ENCODE assay signal across 1 cellular context in the genomic region with DNA sequence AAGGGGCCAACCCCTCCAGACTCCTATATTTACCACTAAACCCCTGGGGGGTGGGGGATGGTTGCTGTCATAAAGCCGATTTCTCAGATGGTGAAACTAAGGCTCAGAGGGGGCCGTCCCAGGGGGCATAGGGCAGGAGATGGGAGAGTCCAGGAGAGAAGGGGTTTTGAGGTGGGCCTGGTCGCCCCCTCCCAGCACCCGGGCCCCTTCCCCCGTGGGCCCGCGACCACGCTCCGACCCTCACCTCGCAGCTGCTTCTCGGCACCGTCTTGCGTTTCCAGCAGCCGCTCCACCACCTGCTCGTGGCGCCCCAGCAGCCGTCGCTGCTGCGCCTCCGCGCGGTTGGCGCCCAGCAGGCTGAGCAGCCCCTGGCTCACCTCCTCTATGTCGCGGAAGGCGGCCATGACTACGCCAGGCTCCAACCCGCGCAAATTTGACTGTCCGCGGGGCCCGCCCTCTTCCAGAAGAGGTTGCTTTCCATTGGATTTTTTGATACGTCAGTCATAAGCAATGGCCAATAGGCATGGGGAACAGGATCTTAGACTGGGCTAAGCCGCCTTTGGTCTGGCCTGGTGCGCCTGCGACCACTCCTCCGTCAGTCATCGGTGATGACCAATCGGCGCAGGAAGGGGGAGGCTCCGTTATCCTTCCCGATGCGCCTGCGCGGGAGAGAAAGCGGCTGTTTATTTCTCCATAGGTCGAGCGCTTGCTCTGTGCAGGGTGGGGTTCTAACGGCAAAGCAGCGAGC.
TF ChIP-seq lines count a peak whose summit lies in the region.

A gene with protein sequence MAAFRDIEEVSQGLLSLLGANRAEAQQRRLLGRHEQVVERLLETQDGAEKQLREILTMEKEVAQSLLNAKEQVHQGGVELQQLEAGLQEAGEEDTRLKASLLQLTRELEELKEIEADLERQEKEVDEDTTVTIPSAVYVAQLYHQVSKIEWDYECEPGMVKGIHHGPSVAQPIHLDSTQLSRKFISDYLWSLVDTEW (minus strand): TSS at position 410 of the 748 bp plus-strand sequence. CDS start 6 bp downstream, at position 404.

TF ChIP-seq in WTC11, 78 proteins besides CTCF, POLR2A, EP300 and RAD21 (continued from another document and continues in another):
- peak; percentile 66; the same call in 1 of the 2 replicates for TF ChIP-seq FOXK1 (CRISPR knock-in tag; IDR thresholded peaks at IDR 0.05)
- TF ChIP-seq ZNF396 (CRISPR knock-in tag; IDR thresholded peaks at IDR 0.05; ENCODE audit: borderline replicate concordance): no peak
- TF ChIP-seq MXD4 (CRISPR knock-in tag; IDR thresholded peaks at IDR 0.05; ENCODE audit: borderline replicate concordance): no peak
- TF ChIP-seq NR1H2 (CRISPR knock-in tag; IDR thresholded peaks at IDR 0.05): no peak
- TF ChIP-seq ETV6 (CRISPR knock-in tag; IDR thresholded peaks at IDR 0.05): 0 out of 2 replicates have a peak, but pooled peaks have one; percentile 17
- TF ChIP-seq RORB (CRISPR knock-in tag; IDR thresholded peaks at IDR 0.05): no peak
- TF ChIP-seq, protein P1, sequence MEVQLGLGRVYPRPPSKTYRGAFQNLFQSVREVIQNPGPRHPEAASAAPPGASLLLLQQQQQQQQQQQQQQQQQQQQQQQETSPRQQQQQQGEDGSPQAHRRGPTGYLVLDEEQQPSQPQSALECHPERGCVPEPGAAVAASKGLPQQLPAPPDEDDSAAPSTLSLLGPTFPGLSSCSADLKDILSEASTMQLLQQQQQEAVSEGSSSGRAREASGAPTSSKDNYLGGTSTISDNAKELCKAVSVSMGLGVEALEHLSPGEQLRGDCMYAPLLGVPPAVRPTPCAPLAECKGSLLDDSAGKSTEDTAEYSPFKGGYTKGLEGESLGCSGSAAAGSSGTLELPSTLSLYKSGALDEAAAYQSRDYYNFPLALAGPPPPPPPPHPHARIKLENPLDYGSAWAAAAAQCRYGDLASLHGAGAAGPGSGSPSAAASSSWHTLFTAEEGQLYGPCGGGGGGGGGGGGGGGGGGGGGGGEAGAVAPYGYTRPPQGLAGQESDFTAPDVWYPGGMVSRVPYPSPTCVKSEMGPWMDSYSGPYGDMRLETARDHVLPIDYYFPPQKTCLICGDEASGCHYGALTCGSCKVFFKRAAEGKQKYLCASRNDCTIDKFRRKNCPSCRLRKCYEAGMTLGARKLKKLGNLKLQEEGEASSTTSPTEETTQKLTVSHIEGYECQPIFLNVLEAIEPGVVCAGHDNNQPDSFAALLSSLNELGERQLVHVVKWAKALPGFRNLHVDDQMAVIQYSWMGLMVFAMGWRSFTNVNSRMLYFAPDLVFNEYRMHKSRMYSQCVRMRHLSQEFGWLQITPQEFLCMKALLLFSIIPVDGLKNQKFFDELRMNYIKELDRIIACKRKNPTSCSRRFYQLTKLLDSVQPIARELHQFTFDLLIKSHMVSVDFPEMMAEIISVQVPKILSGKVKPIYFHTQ (CRISPR knock-in tag; IDR thresholded peaks at IDR 0.05): no peak
- TF ChIP-seq, protein P2, sequence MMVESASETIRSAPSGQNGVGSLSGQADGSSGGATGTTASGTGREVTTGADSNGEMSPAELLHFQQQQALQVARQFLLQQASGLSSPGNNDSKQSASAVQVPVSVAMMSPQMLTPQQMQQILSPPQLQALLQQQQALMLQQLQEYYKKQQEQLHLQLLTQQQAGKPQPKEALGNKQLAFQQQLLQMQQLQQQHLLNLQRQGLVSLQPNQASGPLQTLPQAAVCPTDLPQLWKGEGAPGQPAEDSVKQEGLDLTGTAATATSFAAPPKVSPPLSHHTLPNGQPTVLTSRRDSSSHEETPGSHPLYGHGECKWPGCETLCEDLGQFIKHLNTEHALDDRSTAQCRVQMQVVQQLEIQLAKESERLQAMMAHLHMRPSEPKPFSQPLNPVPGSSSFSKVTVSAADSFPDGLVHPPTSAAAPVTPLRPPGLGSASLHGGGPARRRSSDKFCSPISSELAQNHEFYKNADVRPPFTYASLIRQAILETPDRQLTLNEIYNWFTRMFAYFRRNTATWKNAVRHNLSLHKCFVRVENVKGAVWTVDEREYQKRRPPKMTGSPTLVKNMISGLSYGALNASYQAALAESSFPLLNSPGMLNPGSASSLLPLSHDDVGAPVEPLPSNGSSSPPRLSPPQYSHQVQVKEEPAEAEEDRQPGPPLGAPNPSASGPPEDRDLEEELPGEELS (CRISPR knock-in tag; IDR thresholded peaks at IDR 0.05): no peak
- TF ChIP-seq, protein P3, sequence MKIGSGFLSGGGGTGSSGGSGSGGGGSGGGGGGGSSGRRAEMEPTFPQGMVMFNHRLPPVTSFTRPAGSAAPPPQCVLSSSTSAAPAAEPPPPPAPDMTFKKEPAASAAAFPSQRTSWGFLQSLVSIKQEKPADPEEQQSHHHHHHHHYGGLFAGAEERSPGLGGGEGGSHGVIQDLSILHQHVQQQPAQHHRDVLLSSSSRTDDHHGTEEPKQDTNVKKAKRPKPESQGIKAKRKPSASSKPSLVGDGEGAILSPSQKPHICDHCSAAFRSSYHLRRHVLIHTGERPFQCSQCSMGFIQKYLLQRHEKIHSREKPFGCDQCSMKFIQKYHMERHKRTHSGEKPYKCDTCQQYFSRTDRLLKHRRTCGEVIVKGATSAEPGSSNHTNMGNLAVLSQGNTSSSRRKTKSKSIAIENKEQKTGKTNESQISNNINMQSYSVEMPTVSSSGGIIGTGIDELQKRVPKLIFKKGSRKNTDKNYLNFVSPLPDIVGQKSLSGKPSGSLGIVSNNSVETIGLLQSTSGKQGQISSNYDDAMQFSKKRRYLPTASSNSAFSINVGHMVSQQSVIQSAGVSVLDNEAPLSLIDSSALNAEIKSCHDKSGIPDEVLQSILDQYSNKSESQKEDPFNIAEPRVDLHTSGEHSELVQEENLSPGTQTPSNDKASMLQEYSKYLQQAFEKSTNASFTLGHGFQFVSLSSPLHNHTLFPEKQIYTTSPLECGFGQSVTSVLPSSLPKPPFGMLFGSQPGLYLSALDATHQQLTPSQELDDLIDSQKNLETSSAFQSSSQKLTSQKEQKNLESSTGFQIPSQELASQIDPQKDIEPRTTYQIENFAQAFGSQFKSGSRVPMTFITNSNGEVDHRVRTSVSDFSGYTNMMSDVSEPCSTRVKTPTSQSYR (CRISPR knock-in tag; IDR thresholded peaks at IDR 0.05): peak; percentile 52; the same call in 1 of the 2 replicates
- no peak for TF ChIP-seq TEAD1 (CRISPR knock-in tag; IDR thresholded peaks at IDR 0.05)
- no peak for TF ChIP-seq IRF2 (CRISPR knock-in tag; IDR thresholded peaks at IDR 0.05; ENCODE audit: borderline replicate concordance, low read depth)
- no peak for TF ChIP-seq FOXJ3 (CRISPR knock-in tag; IDR thresholded peaks at IDR 0.05; ENCODE audit: borderline replicate concordance)
- TF ChIP-seq, protein P4, sequence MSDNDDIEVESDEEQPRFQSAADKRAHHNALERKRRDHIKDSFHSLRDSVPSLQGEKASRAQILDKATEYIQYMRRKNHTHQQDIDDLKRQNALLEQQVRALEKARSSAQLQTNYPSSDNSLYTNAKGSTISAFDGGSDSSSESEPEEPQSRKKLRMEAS (CRISPR knock-in tag; IDR thresholded peaks at IDR 0.05): peak; percentile 74
- TF ChIP-seq, protein P5, sequence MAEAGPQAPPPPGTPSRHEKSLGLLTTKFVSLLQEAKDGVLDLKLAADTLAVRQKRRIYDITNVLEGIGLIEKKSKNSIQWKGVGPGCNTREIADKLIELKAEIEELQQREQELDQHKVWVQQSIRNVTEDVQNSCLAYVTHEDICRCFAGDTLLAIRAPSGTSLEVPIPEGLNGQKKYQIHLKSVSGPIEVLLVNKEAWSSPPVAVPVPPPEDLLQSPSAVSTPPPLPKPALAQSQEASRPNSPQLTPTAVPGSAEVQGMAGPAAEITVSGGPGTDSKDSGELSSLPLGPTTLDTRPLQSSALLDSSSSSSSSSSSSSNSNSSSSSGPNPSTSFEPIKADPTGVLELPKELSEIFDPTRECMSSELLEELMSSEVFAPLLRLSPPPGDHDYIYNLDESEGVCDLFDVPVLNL (CRISPR knock-in tag; IDR thresholded peaks at IDR 0.05; ENCODE audit: borderline replicate concordance, low read depth): peak; percentile 99
- TF ChIP-seq, protein P6, sequence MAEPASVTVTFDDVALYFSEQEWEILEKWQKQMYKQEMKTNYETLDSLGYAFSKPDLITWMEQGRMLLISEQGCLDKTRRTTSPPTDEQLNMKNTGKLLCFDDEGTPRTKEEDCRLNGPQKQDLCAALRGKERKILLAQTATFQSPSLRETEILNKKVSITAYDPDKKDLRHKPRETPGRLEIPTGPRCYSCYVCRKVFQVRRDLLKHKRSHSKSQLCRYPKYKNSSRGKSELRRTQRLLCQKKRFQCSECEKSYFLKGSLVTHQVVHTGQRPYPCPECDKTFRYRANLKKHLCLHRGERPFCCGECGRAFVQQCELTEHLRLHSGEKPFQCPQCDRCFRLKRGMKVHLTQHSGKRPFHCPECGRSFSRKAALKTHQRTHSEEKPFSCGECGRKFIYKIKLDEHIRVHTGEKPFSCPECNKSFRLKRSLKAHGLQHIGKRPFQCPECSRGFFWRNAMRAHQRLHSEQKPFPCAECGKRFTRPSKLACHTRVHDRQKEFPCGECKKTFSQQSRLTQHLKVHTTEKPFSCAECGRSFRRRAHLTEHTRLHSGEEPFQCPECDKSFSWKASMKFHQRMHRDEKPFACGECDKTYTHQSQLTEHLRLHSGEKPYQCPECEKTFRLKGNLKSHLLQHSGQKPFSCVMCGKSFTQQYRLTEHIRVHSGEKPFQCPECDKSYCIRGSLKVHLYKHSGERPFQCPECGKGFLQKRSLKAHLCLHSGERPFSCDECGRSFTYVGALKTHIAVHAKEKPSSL (CRISPR knock-in tag; conservative IDR thresholded peaks at IDR 0.05): no peak
- TF ChIP-seq ZNF317 (CRISPR knock-in tag; IDR thresholded peaks at IDR 0.05; ENCODE audit: borderline replicate concordance, low read depth): no peak
- 0 out of 2 replicates have a peak, but pooled peaks have one; percentile 28 for TF ChIP-seq NR2C2 (CRISPR knock-in tag; IDR thresholded peaks at IDR 0.05)
- TF ChIP-seq, protein P7, sequence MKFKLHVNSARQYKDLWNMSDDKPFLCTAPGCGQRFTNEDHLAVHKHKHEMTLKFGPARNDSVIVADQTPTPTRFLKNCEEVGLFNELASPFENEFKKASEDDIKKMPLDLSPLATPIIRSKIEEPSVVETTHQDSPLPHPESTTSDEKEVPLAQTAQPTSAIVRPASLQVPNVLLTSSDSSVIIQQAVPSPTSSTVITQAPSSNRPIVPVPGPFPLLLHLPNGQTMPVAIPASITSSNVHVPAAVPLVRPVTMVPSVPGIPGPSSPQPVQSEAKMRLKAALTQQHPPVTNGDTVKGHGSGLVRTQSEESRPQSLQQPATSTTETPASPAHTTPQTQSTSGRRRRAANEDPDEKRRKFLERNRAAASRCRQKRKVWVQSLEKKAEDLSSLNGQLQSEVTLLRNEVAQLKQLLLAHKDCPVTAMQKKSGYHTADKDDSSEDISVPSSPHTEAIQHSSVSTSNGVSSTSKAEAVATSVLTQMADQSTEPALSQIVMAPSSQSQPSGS (CRISPR knock-in tag; IDR thresholded peaks at IDR 0.05; ENCODE audit: borderline replicate concordance, low read depth): no peak
- TF ChIP-seq, protein P8, sequence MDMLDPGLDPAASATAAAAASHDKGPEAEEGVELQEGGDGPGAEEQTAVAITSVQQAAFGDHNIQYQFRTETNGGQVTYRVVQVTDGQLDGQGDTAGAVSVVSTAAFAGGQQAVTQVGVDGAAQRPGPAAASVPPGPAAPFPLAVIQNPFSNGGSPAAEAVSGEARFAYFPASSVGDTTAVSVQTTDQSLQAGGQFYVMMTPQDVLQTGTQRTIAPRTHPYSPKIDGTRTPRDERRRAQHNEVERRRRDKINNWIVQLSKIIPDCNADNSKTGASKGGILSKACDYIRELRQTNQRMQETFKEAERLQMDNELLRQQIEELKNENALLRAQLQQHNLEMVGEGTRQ (CRISPR knock-in tag; IDR thresholded peaks at IDR 0.05): no peak
- TF ChIP-seq CBFB (CRISPR knock-in tag; IDR thresholded peaks at IDR 0.05; ENCODE audit: low read depth): no peak
- TF ChIP-seq, protein P9, sequence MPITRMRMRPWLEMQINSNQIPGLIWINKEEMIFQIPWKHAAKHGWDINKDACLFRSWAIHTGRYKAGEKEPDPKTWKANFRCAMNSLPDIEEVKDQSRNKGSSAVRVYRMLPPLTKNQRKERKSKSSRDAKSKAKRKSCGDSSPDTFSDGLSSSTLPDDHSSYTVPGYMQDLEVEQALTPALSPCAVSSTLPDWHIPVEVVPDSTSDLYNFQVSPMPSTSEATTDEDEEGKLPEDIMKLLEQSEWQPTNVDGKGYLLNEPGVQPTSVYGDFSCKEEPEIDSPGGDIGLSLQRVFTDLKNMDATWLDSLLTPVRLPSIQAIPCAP (CRISPR knock-in tag; IDR thresholded peaks at IDR 0.05): no peak
- TF ChIP-seq HMGA2 (CRISPR knock-in tag; IDR thresholded peaks at IDR 0.05): no peak
- no peak for TF ChIP-seq PRRX2 (CRISPR knock-in tag; IDR thresholded peaks at IDR 0.05)
- TF ChIP-seq, protein P10, sequence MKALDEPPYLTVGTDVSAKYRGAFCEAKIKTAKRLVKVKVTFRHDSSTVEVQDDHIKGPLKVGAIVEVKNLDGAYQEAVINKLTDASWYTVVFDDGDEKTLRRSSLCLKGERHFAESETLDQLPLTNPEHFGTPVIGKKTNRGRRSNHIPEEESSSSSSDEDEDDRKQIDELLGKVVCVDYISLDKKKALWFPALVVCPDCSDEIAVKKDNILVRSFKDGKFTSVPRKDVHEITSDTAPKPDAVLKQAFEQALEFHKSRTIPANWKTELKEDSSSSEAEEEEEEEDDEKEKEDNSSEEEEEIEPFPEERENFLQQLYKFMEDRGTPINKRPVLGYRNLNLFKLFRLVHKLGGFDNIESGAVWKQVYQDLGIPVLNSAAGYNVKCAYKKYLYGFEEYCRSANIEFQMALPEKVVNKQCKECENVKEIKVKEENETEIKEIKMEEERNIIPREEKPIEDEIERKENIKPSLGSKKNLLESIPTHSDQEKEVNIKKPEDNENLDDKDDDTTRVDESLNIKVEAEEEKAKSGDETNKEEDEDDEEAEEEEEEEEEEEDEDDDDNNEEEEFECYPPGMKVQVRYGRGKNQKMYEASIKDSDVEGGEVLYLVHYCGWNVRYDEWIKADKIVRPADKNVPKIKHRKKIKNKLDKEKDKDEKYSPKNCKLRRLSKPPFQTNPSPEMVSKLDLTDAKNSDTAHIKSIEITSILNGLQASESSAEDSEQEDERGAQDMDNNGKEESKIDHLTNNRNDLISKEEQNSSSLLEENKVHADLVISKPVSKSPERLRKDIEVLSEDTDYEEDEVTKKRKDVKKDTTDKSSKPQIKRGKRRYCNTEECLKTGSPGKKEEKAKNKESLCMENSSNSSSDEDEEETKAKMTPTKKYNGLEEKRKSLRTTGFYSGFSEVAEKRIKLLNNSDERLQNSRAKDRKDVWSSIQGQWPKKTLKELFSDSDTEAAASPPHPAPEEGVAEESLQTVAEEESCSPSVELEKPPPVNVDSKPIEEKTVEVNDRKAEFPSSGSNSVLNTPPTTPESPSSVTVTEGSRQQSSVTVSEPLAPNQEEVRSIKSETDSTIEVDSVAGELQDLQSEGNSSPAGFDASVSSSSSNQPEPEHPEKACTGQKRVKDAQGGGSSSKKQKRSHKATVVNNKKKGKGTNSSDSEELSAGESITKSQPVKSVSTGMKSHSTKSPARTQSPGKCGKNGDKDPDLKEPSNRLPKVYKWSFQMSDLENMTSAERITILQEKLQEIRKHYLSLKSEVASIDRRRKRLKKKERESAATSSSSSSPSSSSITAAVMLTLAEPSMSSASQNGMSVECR (CRISPR knock-in tag; IDR thresholded peaks at IDR 0.05; ENCODE audit: borderline replicate concordance): 0 out of 2 replicates have a peak, but pooled peaks have one; percentile 48
- TF ChIP-seq NFE2L1 (CRISPR knock-in tag; IDR thresholded peaks at IDR 0.05): peak; percentile 81; the same call in 1 of the 2 replicates
- peak; percentile 90 for TF ChIP-seq SP1 (CRISPR knock-in tag; conservative IDR thresholded peaks at IDR 0.05)
- no peak for TF ChIP-seq OVOL2 (CRISPR knock-in tag; IDR thresholded peaks at IDR 0.05; ENCODE audit: borderline replicate concordance)
- no peak for TF ChIP-seq TEAD4 (CRISPR knock-in tag; IDR thresholded peaks at IDR 0.05)
- TF ChIP-seq EMX1 (CRISPR knock-in tag; IDR thresholded peaks at IDR 0.05): no peak
- no peak for TF ChIP-seq GTF2I (CRISPR knock-in tag; conservative IDR thresholded peaks at IDR 0.05)
- TF ChIP-seq ZNF423 (CRISPR knock-in tag; IDR thresholded peaks at IDR 0.05): no peak
- no peak for TF ChIP-seq ZNF671 (CRISPR knock-in tag; IDR thresholded peaks at IDR 0.05)
- TF ChIP-seq GABPB1 (CRISPR knock-in tag; IDR thresholded peaks at IDR 0.05): peak; percentile 85
- TF ChIP-seq SMAD4 (CRISPR knock-in tag; IDR thresholded peaks at IDR 0.05): peak; percentile 18; the same call in 1 of the 2 replicates
